9 cellular contexts compared by ENCODE assay signal in genomic region chr3:116000315-116000714, GRCh38.
DNase-seq lines count a peak whose midpoint lies in the region; ATAC-seq and TF ChIP-seq lines count a peak whose summit lies in the region.
"Had no signal": no experiment of that assay in that cellular context is flagged by ENCODE, and none has a peak within 500 bp of the region (broad histone marks: within the 10 kb centered on the region; RNA-seq: fewer than 3 reads in every experiment).

No MANE protein-coding gene starts in this region.

- no peak overlapping the region for H2AFZ ChIP-seq in fibroblast of lung (ENCODE audit: low read length)

- no peaks in the 10 kb centered on the region for H3K9me3 ChIP-seq in fibroblast of lung (ENCODE audit: control insufficient read depth, insufficient read depth, low read depth, low read length)

- TF ChIP-seq CTCF in fibroblast of lung (conservative IDR thresholded peaks at IDR 0.05 in 1 of 2, IDR thresholded peaks at IDR 0.05 in 1 of 2; ENCODE audit: low read depth in 1 of 2, low read length in 2 of 2) = no peak

- no peaks in the 10 kb centered on the region for H3K9me3 Mint-ChIP-seq in activated CD4-positive, alpha-beta T cell treated with anti-CD3 and anti-CD28 coated beads, Interleukin-2, amount 10 ng/mL, durations not matched to agents 24 days and 14 days
- H3K9me3 Mint-ChIP-seq in stimulated activated effector memory CD8-positive, alpha-beta T cell treated with anti-CD3 and anti-CD28 coated beads, Interleukin-12 subunit alpha, Interleukin-12 subunit beta, amount 100 ng/mL, for 72 hours = no peaks in the 10 kb centered on the region
- H3K9me3 Mint-ChIP-seq: dendritic cell treated with granulocyte-macrophage colony-stimulating factor and Interleukin-4, amounts not matched to agents 40 ng/mL and 50 ng/mL, for 4 days had no signal

- H3K27me3 ChIP-seq in fibroblast of lung (ENCODE audit: control insufficient read depth, insufficient read depth, low read length) = no peaks in the 10 kb centered on the region

- H3K36me3 ChIP-seq in fibroblast of lung (ENCODE audit: control insufficient read depth, insufficient read depth, low read length) = no peaks in the 10 kb centered on the region

- no peaks in the 10 kb centered on the region for H3K4me1 Mint-ChIP-seq in activated CD4-positive, alpha-beta T cell treated with anti-CD3 and anti-CD28 coated beads, Interleukin-2, amount 10 ng/mL, durations not matched to agents 24 days and 14 days
- no peaks in the 10 kb centered on the region for H3K4me1 Mint-ChIP-seq in stimulated activated effector memory CD8-positive, alpha-beta T cell treated with anti-CD3 and anti-CD28 coated beads, Interleukin-12 subunit alpha, Interleukin-12 subunit beta, amount 100 ng/mL, for 72 hours

- intact Hi-C loops in activated CD4-positive, alpha-beta T cell treated with anti-CD3 and anti-CD28 coated beads, Interleukin-2, amount 10 ng/mL, durations not matched to agents 24 days and 14 days (cut with micrococcal nuclease) = no loop called here

- H3K27me3 Mint-ChIP-seq in activated CD4-positive, alpha-beta T cell treated with anti-CD3 and anti-CD28 coated beads, Interleukin-2, amount 10 ng/mL, durations not matched to agents 24 days and 14 days = no peaks in the 10 kb centered on the region
- H3K27me3 Mint-ChIP-seq: dendritic cell treated with granulocyte-macrophage colony-stimulating factor and Interleukin-4, amounts not matched to agents 40 ng/mL and 50 ng/mL, for 4 days had no signal

- peak; percentile 88 for ATAC-seq in GM21619 (IDR thresholded peaks at IDR 0.05; ENCODE audit: unreplicated experiment)
- no peak for ATAC-seq in stimulated activated effector memory CD8-positive, alpha-beta T cell treated with anti-CD3 and anti-CD28 coated beads, Interleukin-12 subunit alpha, Interleukin-12 subunit beta, amount 100 ng/mL, for 72 hours

- peaks cover 13% of the 10 kb centered on the region for H3K4me1 ChIP-seq in fibroblast of lung (ENCODE audit: control insufficient read depth, extremely low read depth, insufficient read depth, low read length)

- H3K4me3 Mint-ChIP-seq in activated CD4-positive, alpha-beta T cell treated with anti-CD3 and anti-CD28 coated beads, Interleukin-2, amount 10 ng/mL, durations not matched to agents 24 days and 14 days = no peak overlapping the region
- no peak overlapping the region for H3K4me3 Mint-ChIP-seq in stimulated activated effector memory CD8-positive, alpha-beta T cell treated with anti-CD3 and anti-CD28 coated beads, Interleukin-12 subunit alpha, Interleukin-12 subunit beta, amount 100 ng/mL, for 72 hours
- H3K4me3 Mint-ChIP-seq: dendritic cell treated with granulocyte-macrophage colony-stimulating factor and Interleukin-4, amounts not matched to agents 40 ng/mL and 50 ng/mL, for 4 days had no signal

- peak overlapping the region; percentile 54 for H3K4me2 ChIP-seq in fibroblast of lung (ENCODE audit: extremely low read depth, insufficient read depth, low read length)

- DNase-seq in DMS53 treated with DMSO at 0.1 percent for 48 hours (lab: John Stamatoyannopoulos, UW; ENCODE audit: unreplicated experiment) (peak; percentile 61), HT1080 (ENCODE audit: low read depth) (peak; percentile 97), fibroblast of lung (ENCODE audit: low read depth in 2 of 2) (peak; percentile 88 to 97), DMS114 treated with DMSO at 0.1 percent for 48 hours (lab: John Stamatoyannopoulos, UW; ENCODE audit: unreplicated experiment) (no peak), NCI-H82 (lab: John Stamatoyannopoulos, UW) (no peak)
- DNase-seq in activated CD4-positive, alpha-beta T cell treated with anti-CD3 and anti-CD28 coated beads, Interleukin-2, amount 10 ng/mL, durations not matched to agents 24 days and 14 days = no peak
- no peak for DNase-seq in stimulated activated effector memory CD8-positive, alpha-beta T cell treated with anti-CD3 and anti-CD28 coated beads, Interleukin-12 subunit alpha, Interleukin-12 subunit beta, amount 100 ng/mL, for 72 hours (ENCODE audit: low spot score in 2 of 2)

- H3K27ac Mint-ChIP-seq in activated CD4-positive, alpha-beta T cell treated with anti-CD3 and anti-CD28 coated beads, Interleukin-2, amount 10 ng/mL, durations not matched to agents 24 days and 14 days = no peak overlapping the region
- H3K27ac Mint-ChIP-seq in stimulated activated effector memory CD8-positive, alpha-beta T cell treated with anti-CD3 and anti-CD28 coated beads, Interleukin-12 subunit alpha, Interleukin-12 subunit beta, amount 100 ng/mL, for 72 hours = no peak overlapping the region
- H3K27ac Mint-ChIP-seq: dendritic cell treated with granulocyte-macrophage colony-stimulating factor and Interleukin-4, amounts not matched to agents 40 ng/mL and 50 ng/mL, for 4 days had no signal

- no peaks in the 10 kb centered on the region for H3K79me2 ChIP-seq in fibroblast of lung (ENCODE audit: control insufficient read depth, insufficient read depth, low read length)

- peak overlapping the region; percentile 37 for H3K27ac ChIP-seq in fibroblast of lung (ENCODE audit: insufficient read depth, low read length)

- no peak overlapping the region for H3K4me3 ChIP-seq in fibroblast of lung (replicated peaks in 1 of 4; ENCODE audit: control extremely low read depth in 1 of 4, insufficient read depth in 1 of 4, low read depth in 3 of 4, low read length in 4 of 4)

- H4K20me1 ChIP-seq in fibroblast of lung (ENCODE audit: control insufficient read depth, extremely low read depth, insufficient read depth, low read length) = no peaks in the 10 kb centered on the region

- no peaks in the 10 kb centered on the region for H3K36me3 Mint-ChIP-seq in activated CD4-positive, alpha-beta T cell treated with anti-CD3 and anti-CD28 coated beads, Interleukin-2, amount 10 ng/mL, durations not matched to agents 24 days and 14 days (ENCODE audit: low read depth)
- H3K36me3 Mint-ChIP-seq in stimulated activated effector memory CD8-positive, alpha-beta T cell treated with anti-CD3 and anti-CD28 coated beads, Interleukin-12 subunit alpha, Interleukin-12 subunit beta, amount 100 ng/mL, for 72 hours = no peaks in the 10 kb centered on the region

- no peak overlapping the region for H3K9ac ChIP-seq in fibroblast of lung (ENCODE audit: insufficient read depth, low read length)

Comparison
In these comparisons a context has a peak if more than half of its experiments do, and no peak if none do; other contexts are left out.
1. DNase-seq: peak in DMS53 treated with DMSO at 0.1 percent for 48 hours (single experiment), HT1080 (single experiment) and fibroblast of lung (2 of 2); none in activated CD4-positive, alpha-beta T cell treated with anti-CD3 and anti-CD28 coated beads, Interleukin-2, amount 10 ng/mL, durations not matched to agents 24 days and 14 days (single experiment), DMS114 treated with DMSO at 0.1 percent for 48 hours (single experiment), NCI-H82 (single experiment) and stimulated activated effector memory CD8-positive, alpha-beta T cell treated with anti-CD3 and anti-CD28 coated beads, Interleukin-12 subunit alpha, Interleukin-12 subunit beta, amount 100 ng/mL, for 72 hours (0 of 2).